Comparison of ENCODE assay signal across 8 cellular contexts in genomic region chr5:75567710-75568109, GRCh38. TPM values are rescaled to one million over a fixed set of nuclear protein-coding genes. Genes with fewer than 3 reads are reported as not detected.
DNase-seq lines count a peak whose midpoint lies in the region; ATAC-seq lines count a peak whose summit lies in the region.
"Had no signal": no experiment of that assay in that cellular context is flagged by ENCODE, and none has a peak within 500 bp of the region (broad histone marks: within the 10 kb centered on the region; RNA-seq: fewer than 3 reads in every experiment).

No MANE protein-coding gene starts in this region.

- ATAC-seq in GM18861 (IDR thresholded peaks at IDR 0.05; ENCODE audit: unreplicated experiment) = peak; percentile 38
- ATAC-seq in HG03095 (IDR thresholded peaks at IDR 0.05; ENCODE audit: unreplicated experiment) = peak; percentile 42
- ATAC-seq in activated T-cell treated with anti-CD3 and anti-CD28 coated beads, Interleukin-2, amount 50 U/mL, for 72 hours (replicated peaks in 1 of 2) = peak; percentile 78 to 79

- peaks cover 18 to 32% of the 10 kb centered on the region in 2 donors for H3K36me3 Mint-ChIP-seq in activated T-cell treated with anti-CD3 and anti-CD28 coated beads, Interleukin-2, amount 50 U/mL, for 72 hours (ENCODE audit: insufficient read depth in 2 of 2)

- WGBS in mesodermal cell (ENCODE audit: insufficient coverage in 2 of 2), 2 experiments = 50 to 64% methylated on average over 1 of the region's 2 CpGs

- peak overlapping the region; percentile 85 for H3K27ac ChIP-seq in mesodermal cell (ENCODE audit: low read depth, low read length, severe bottlenecking)

- no peak overlapping the region for H3K4me3 ChIP-seq in mesodermal cell (ENCODE audit: extremely low read depth, insufficient read depth, low read length, poor library complexity, severe bottlenecking)
- H3K4me3 ChIP-seq: lung had no signal

- H3K36me3 ChIP-seq in mesodermal cell (ENCODE audit: control insufficient read depth, insufficient read depth, low read length) = peaks cover 8% of the 10 kb centered on the region

- peak overlapping the region; percentile 64 to 78 for H3K4me3 Mint-ChIP-seq in activated T-cell treated with anti-CD3 and anti-CD28 coated beads, Interleukin-2, amount 50 U/mL, for 72 hours

- DNase-seq in activated T-cell treated with anti-CD3 and anti-CD28 coated beads, Interleukin-2, amount 50 U/mL, for 72 hours = peak; percentile 26 to 27
- DNase-seq in NCI-H1436 treated with DMSO at 0.1 percent for 48 hours (lab: John Stamatoyannopoulos, UW) (no peak), putamen (ENCODE audit: low spot score) (no peak), T1000 (lab: John Stamatoyannopoulos, UW) (no peak)

- H3K4me1 ChIP-seq in mesodermal cell (ENCODE audit: control insufficient read depth, insufficient read depth, low read length, poor library complexity, severe bottlenecking) = peaks cover 14% of the 10 kb centered on the region

- peak overlapping the region; percentile 78 for H3K27ac Mint-ChIP-seq in activated T-cell treated with anti-CD3 and anti-CD28 coated beads, Interleukin-2, amount 50 U/mL, for 72 hours

- peaks cover 49% of the 10 kb centered on the region for H3K4me1 Mint-ChIP-seq in activated T-cell treated with anti-CD3 and anti-CD28 coated beads, Interleukin-2, amount 50 U/mL, for 72 hours (ENCODE audit: low read depth)

- peaks cover 8% of the 10 kb centered on the region for H3K9me3 ChIP-seq in mesodermal cell (ENCODE audit: control insufficient read depth, low read length)

- H3K9me3 Mint-ChIP-seq in activated T-cell treated with anti-CD3 and anti-CD28 coated beads, Interleukin-2, amount 50 U/mL, for 72 hours = peaks cover 11 to 13% of the 10 kb centered on the region in 2 donors

- no peaks in the 10 kb centered on the region for H3K27me3 Mint-ChIP-seq in activated T-cell treated with anti-CD3 and anti-CD28 coated beads, Interleukin-2, amount 50 U/mL, for 72 hours (ENCODE audit: low read depth)

RNA-seq across cellular contexts. Expression of gene ANKDD1B, which starts 43.5 kb away (rescaled TPM):
- under 1 TPM; 0.23 to 0.26 TPM for total RNA-seq in activated T-cell treated with anti-CD3 and anti-CD28 coated beads, Interleukin-2, amount 50 U/mL, for 72 hours
- polyA plus RNA-seq in mesodermal cell (2013, experiment 1 of 2) = 0.52 TPM
- polyA plus RNA-seq in mesodermal cell (2013, experiment 2 of 2) = not detected

RNA-seq across cellular contexts. Expression of gene POLK, which starts 56.0 kb away (rescaled TPM):
- total RNA-seq in activated T-cell treated with anti-CD3 and anti-CD28 coated beads, Interleukin-2, amount 50 U/mL, for 72 hours = 10 to 100 TPM; 31.4 to 34.2 TPM
- 11.7 TPM for polyA plus RNA-seq in mesodermal cell (2013, experiment 1 of 2)
- 15.3 TPM for polyA plus RNA-seq in mesodermal cell (2013, experiment 2 of 2)

RNA-seq across cellular contexts. Expression of gene CERT1, which starts 56.3 kb away (rescaled TPM):
- 10 to 100 TPM; 31.9 to 34.9 TPM for total RNA-seq in activated T-cell treated with anti-CD3 and anti-CD28 coated beads, Interleukin-2, amount 50 U/mL, for 72 hours
- 21.9 TPM for polyA plus RNA-seq in mesodermal cell (2013, experiment 1 of 2)
- 24.4 TPM for polyA plus RNA-seq in mesodermal cell (2013, experiment 2 of 2)

Comparison
In these comparisons a context has a peak if more than half of its experiments do, and no peak if none do; other contexts are left out.
1. DNase-seq: peak in activated T-cell treated with anti-CD3 and anti-CD28 coated beads, Interleukin-2, amount 50 U/mL, for 72 hours (2 of 2); none in NCI-H1436 treated with DMSO at 0.1 percent for 48 hours (single experiment), putamen (single experiment) and T1000 (single experiment).
2. Peak in every context shown above with its lines, with median percentiles within 50 percentile points of each other: ATAC-seq.